In genomic region chr14:24398298-24398942, GRCh38 we compare ENCODE assay signal across 1 cellular context.
TF ChIP-seq lines count a peak whose summit lies in the region.

No MANE protein-coding gene starts in this region.

TF ChIP-seq in HepG2, 621 proteins besides CTCF, POLR2A, EP300 and RAD21:
- no peak for TF ChIP-seq TIGD3 (CRISPR knock-in tag; IDR thresholded peaks at IDR 0.05; ENCODE audit: borderline replicate concordance)
- no peak for TF ChIP-seq ZBTB40 (IDR thresholded peaks at IDR 0.05)
- no peak for TF ChIP-seq ZBTB40 (CRISPR knock-in tag; IDR thresholded peaks at IDR 0.05)
- TF ChIP-seq ZEB1 (IDR thresholded peaks at IDR 0.05; ENCODE audit: insufficient replicate concordance, low read depth) = no peak
- TF ChIP-seq ZNF546 (CRISPR knock-in tag; conservative IDR thresholded peaks at IDR 0.05) = no peak
- TF ChIP-seq TRAFD1 (CRISPR knock-in tag; IDR thresholded peaks at IDR 0.05; ENCODE audit: borderline replicate concordance) = no peak
- 0 out of 2 replicates have a peak, but pooled peaks have one; percentile 17 for TF ChIP-seq ELF1 (CRISPR knock-in tag; IDR thresholded peaks at IDR 0.05)
- TF ChIP-seq HNRNPLL (IDR thresholded peaks at IDR 0.05; ENCODE audit: low read depth, low read length, poor library complexity, severe bottlenecking) = no peak
- TF ChIP-seq ZNF652 (CRISPR knock-in tag; IDR thresholded peaks at IDR 0.05; ENCODE audit: borderline replicate concordance, low read depth) = peak; percentile 91
- 0 out of 2 replicates have a peak, but pooled peaks have one; percentile 1 for TF ChIP-seq THAP11 (CRISPR knock-in tag; IDR thresholded peaks at IDR 0.05)
- no peak for TF ChIP-seq ZBTB8A (CRISPR knock-in tag; IDR thresholded peaks at IDR 0.05; ENCODE audit: borderline replicate concordance, low read depth)
- TF ChIP-seq ZNF570 (CRISPR knock-in tag; IDR thresholded peaks at IDR 0.05; ENCODE audit: borderline replicate concordance) = no peak
- TF ChIP-seq ARNTL (CRISPR knock-in tag; IDR thresholded peaks at IDR 0.05) = 0 out of 2 replicates have a peak, but pooled peaks have one; percentile 1
- TF ChIP-seq PRDM15 (CRISPR knock-in tag; IDR thresholded peaks at IDR 0.05) = peak; percentile 89
